In the genomic region with DNA sequence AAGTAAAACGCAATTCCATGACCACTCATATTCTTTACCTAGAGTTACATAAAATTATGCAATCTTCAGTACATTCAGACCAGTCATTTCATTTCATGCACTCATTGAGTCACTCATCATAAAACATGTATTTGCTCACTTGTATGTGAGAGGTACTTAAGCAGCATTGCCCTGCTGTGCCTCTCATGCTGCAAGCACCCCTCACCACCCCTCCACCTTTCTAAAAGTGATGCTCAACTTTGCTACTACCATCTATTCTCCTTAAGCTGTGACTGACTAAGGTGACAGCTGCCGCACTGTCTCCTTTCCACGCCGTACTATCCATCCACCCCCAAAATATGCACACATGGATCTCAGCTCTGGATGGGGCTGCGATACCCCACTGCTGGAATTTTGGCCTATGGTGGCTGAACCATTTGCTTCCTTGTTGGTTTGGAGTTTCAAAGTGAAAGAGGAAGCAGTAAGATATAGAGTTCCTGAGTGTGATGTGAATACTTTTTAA, we compare ENCODE assay signal across 13 cellular contexts. TPM values are rescaled to one million over a fixed set of nuclear protein-coding genes. Genes with fewer than 3 reads are reported as not detected.
A peak's percentile ranks its signal among the peaks of the same experiment; 100 is the strongest.
DNase-seq lines count a peak whose midpoint lies in the region; ATAC-seq and TF ChIP-seq lines count a peak whose summit lies in the region.
"Had no signal": no experiment of that assay in that cellular context is flagged by ENCODE, and none has a peak within 500 bp of the region (broad histone marks: within the 10 kb centered on the region; RNA-seq: fewer than 3 reads in every experiment).

No MANE protein-coding gene starts in this region.

- 98% methylated on average over 5 of the region's 5 CpGs for WGBS in mammary epithelial cell (ENCODE audit: low coverage, missing lambda C conversion rate)
- WGBS in spleen, 5 donors, result 65 to 81% (median 69%) methylated on average over 5 of the region's 5 CpGs
- WGBS in sigmoid colon, 2 donors, result 84 to 85% methylated on average over 5 of the region's 5 CpGs

- TF ChIP-seq CTCF in OCI-LY1 (IDR thresholded peaks at IDR 0.05; ENCODE audit: low read length) (no peak), mammary epithelial cell (conservative IDR thresholded peaks at IDR 0.05 in 1 of 2, IDR thresholded peaks at IDR 0.05 in 1 of 2; ENCODE audit: extremely low read depth in 1 of 2, insufficient read depth in 1 of 2, low read depth in 1 of 2, low read length in 2 of 2) (no peak), spleen (IDR thresholded peaks at IDR 0.05 in 8 of 11, conservative IDR thresholded peaks at IDR 0.05 in 3 of 11) (no peak), sigmoid colon (IDR thresholded peaks at IDR 0.05) (no peak)

- H3K27me3 ChIP-seq in OCI-LY1 (ENCODE audit: insufficient read depth, low read length) (no peaks in the 10 kb centered on the region), mammary epithelial cell (ENCODE audit: insufficient read depth, low read length) (no peaks in the 10 kb centered on the region), spleen (replicated peaks in 1 of 7) (no peaks in the 10 kb centered on the region), sigmoid colon (no peaks in the 10 kb centered on the region)
- H3K27me3 ChIP-seq: SJSA1 had no signal

- no peak for TF ChIP-seq POLR2A in spleen (IDR thresholded peaks at IDR 0.05)
- no peak for TF ChIP-seq POLR2A in sigmoid colon (IDR thresholded peaks at IDR 0.05)

- peaks cover 66% of the 10 kb centered on the region for H3K36me3 Mint-ChIP-seq in activated CD4-positive, alpha-beta T cell treated with anti-CD3 and anti-CD28 coated beads for 36 hours (ENCODE audit: low read depth)

- H3K79me2 ChIP-seq in OCI-LY1 (ENCODE audit: insufficient read depth, low read length), result peaks cover 59% of the 10 kb centered on the region
- H3K79me2 ChIP-seq in mammary epithelial cell (ENCODE audit: insufficient read depth, low read length), result no peaks in the 10 kb centered on the region

- H3K9me3 ChIP-seq in OCI-LY1 (ENCODE audit: low read length) (no peaks in the 10 kb centered on the region), mammary epithelial cell (replicated peaks; ENCODE audit: insufficient read depth, low read length) (no peaks in the 10 kb centered on the region), spleen (no peaks in the 10 kb centered on the region), sigmoid colon (no peaks in the 10 kb centered on the region)
- H3K9me3 ChIP-seq: SJSA1 had no signal

- H3K9ac ChIP-seq in OCI-LY1 (ENCODE audit: low read length) (peak overlapping the region; percentile 57), mammary epithelial cell (ENCODE audit: insufficient read depth, low read length) (no peak overlapping the region)

- no peaks in the 10 kb centered on the region for H3K9me3 Mint-ChIP-seq in activated CD4-positive, alpha-beta T cell treated with anti-CD3 and anti-CD28 coated beads for 36 hours (ENCODE audit: low read depth)
- H3K9me3 Mint-ChIP-seq: neural crest cell had no signal

- CTCF ChIA-PET in activated CD4-positive, alpha-beta T cell treated with anti-CD3 and anti-CD28 coated beads for 36 hours (lab: Charles Lee), result interaction anchor here (0.6 to 18.8 kb wide), 17 partner anchors 9 to 278 kb away, joined by 3 to 261 read pairs (median 5); no protein-coding TSS in a partner anchor
- CTCF ChIA-PET in mammary epithelial cell (lab: Charles Lee; ENCODE audit: low non-redundant PET), result interaction anchor here (0.6 kb wide), 1 partner anchor 33 kb away, joined by 3 read pairs; no protein-coding TSS in a partner anchor

- H3K27ac ChIP-seq in OCI-LY1 (ENCODE audit: low read depth, low read length, poor library complexity, severe bottlenecking) (peak overlapping the region; percentile 73), mammary epithelial cell (ENCODE audit: insufficient read depth, low read depth, low read length) (no peak overlapping the region), spleen (peak overlapping the region; percentile 61 to 95 (median 91)), sigmoid colon (peak overlapping the region in 1 of 4 donors; percentile 21)
- H3K27ac ChIP-seq: SJSA1 had no signal

- no peaks in the 10 kb centered on the region for H3K27me3 Mint-ChIP-seq in activated CD4-positive, alpha-beta T cell treated with anti-CD3 and anti-CD28 coated beads for 36 hours

- no TSS peak for BruUV-seq in mammary epithelial cell (replicated peaks; lab: Mats Ljungman, UMichigan)

- peak overlapping the region; percentile 43 for H3K4me3 Mint-ChIP-seq in activated CD4-positive, alpha-beta T cell treated with anti-CD3 and anti-CD28 coated beads for 36 hours
- H3K4me3 Mint-ChIP-seq: neural crest cell had no signal

- dilution Hi-C loops in mammary epithelial cell (cut with HindIII; ENCODE audit: low sequenced_read_pairs), result loop anchor here (25.0 kb wide), 1 partner anchor 170 kb away; no protein-coding TSS in a partner anchor

- H3K36me3 ChIP-seq in OCI-LY1 (ENCODE audit: insufficient read depth, low read length) (peaks cover 20% of the 10 kb centered on the region), mammary epithelial cell (ENCODE audit: insufficient read depth, low read length) (no peaks in the 10 kb centered on the region), spleen (peaks cover 0 to 17% (median 0%) of the 10 kb centered on the region in 6 donors), sigmoid colon (no peaks in the 10 kb centered on the region)
- H3K36me3 ChIP-seq: SJSA1 had no signal

- DNase-seq in activated CD4-positive, alpha-beta T cell treated with anti-CD3 and anti-CD28 coated beads for 36 hours, result peak; percentile 49
- no peak for DNase-seq in activated CD4-positive, alpha-beta T cell treated with anti-CD3 and anti-CD28 coated beads for 48 hours
- peak; percentile 21 for DNase-seq in mammary epithelial cell
- DNase-seq in spleen, result no peak
- no peak for DNase-seq in activated effector memory CD4-positive, alpha-beta T cell treated with Interleukin-2 at 50 U/mL for 16 hours
- no peak for DNase-seq in sigmoid colon
- no peak for DNase-seq in activated CD8-positive, alpha-beta memory T cell treated with anti-CD3 and anti-CD28 coated beads, Interleukin-2, amount 50 U/mL, for 4 hours
- DNase-seq: dermis blood vessel endothelial cell; NCI-H1436; stimulated activated CD4-positive, alpha-beta T cell treated with anti-CD3 and anti-CD28 coated beads, Interleukin-1b, Interleukin-23, amount 100 ng/mL, for 48 hours had no signal

- H4K20me1 ChIP-seq in OCI-LY1 (ENCODE audit: insufficient read depth, low read length), result no peaks in the 10 kb centered on the region
- H4K20me1 ChIP-seq in mammary epithelial cell (ENCODE audit: insufficient read depth, low read length), result no peaks in the 10 kb centered on the region

- POLR2A ChIA-PET in activated CD4-positive, alpha-beta T cell treated with anti-CD3 and anti-CD28 coated beads for 36 hours (lab: Charles Lee), result interaction anchor here (1.1 kb wide), 1 partner anchor 20 kb away, joined by 3 read pairs; no protein-coding TSS in a partner anchor

- intact Hi-C loops in activated CD4-positive, alpha-beta T cell treated with anti-CD3 and anti-CD28 coated beads for 36 hours (cut with DNase I, micrococcal nuclease), result loop anchor here in 1 of 2 experiments (1.0 to 2.0 kb wide), 2 partner anchors 28 to 167 kb away; no protein-coding TSS in a partner anchor
- intact Hi-C loops in mammary epithelial cell (cut with micrococcal nuclease) (no loop called here), spleen (cut with DNase I; ENCODE audit: low total_unique reads) (no loop called here), sigmoid colon (cut with DNase I) (no loop called here)

- H3K4me1 Mint-ChIP-seq in activated CD4-positive, alpha-beta T cell treated with anti-CD3 and anti-CD28 coated beads for 36 hours, result peaks cover 88% of the 10 kb centered on the region

- H3K4me3 ChIP-seq in OCI-LY1 (ENCODE audit: low read depth, low read length, poor library complexity, severe bottlenecking) (peak overlapping the region; percentile 49), mammary epithelial cell (replicated peaks in 1 of 3; ENCODE audit: insufficient read depth in 1 of 3, low read depth in 2 of 3, low read length in 3 of 3) (no peak overlapping the region), spleen (peak overlapping the region in 2 of 8 donors; percentile 9 to 71), sigmoid colon (no peak overlapping the region)
- H3K4me3 ChIP-seq: SJSA1 had no signal

- no peak overlapping the region for H2AFZ ChIP-seq in OCI-LY1 (ENCODE audit: low read length)
- no peak overlapping the region for H2AFZ ChIP-seq in mammary epithelial cell (ENCODE audit: low read depth, low read length)

- H3K27ac Mint-ChIP-seq in activated CD4-positive, alpha-beta T cell treated with anti-CD3 and anti-CD28 coated beads for 36 hours, result peak overlapping the region; percentile 81

- TF ChIP-seq EP300 in sigmoid colon (IDR thresholded peaks at IDR 0.05), result no peak

- no peaks in the 10 kb centered on the region for H3K9me2 ChIP-seq in OCI-LY1 (ENCODE audit: low read depth, low read length)

- H3F3A ChIP-seq in OCI-LY1 (ENCODE audit: insufficient read depth, low read length), result peaks cover 5% of the 10 kb centered on the region; the same call in 1 of the 2 replicates

- peak overlapping the region; percentile 84 for H3K4me2 ChIP-seq in OCI-LY1 (ENCODE audit: low read length)
- H3K4me2 ChIP-seq in mammary epithelial cell (ENCODE audit: insufficient read depth, low read depth, low read length), result no peak overlapping the region

- in situ Hi-C loops in mammary epithelial cell (cut with MboI; ENCODE audit: low sequenced_read_pairs in 2 of 2), result loop anchor here in 1 of 2 donors (10.0 kb wide), 1 partner anchor 173 kb away; no protein-coding TSS in a partner anchor

- ATAC-seq in activated CD4-positive, alpha-beta T cell treated with anti-CD3 and anti-CD28 coated beads for 36 hours, result peak; percentile 30

- H3K4me1 ChIP-seq in OCI-LY1 (ENCODE audit: insufficient read depth, low read length, severe bottlenecking) (peaks cover 84% of the 10 kb centered on the region), mammary epithelial cell (ENCODE audit: insufficient read depth, low read length) (peaks cover 35% of the 10 kb centered on the region), spleen (peaks cover 70 to 100% (median 99%) of the 10 kb centered on the region in 6 donors), sigmoid colon (no peaks in the 10 kb centered on the region)

RNA-seq across cellular contexts. Expression of gene ARHGAP25, which starts 7.2 kb away (rescaled TPM):
- 10 to 100 TPM; 57.9 to 73.2 TPM for total RNA-seq in activated CD4-positive, alpha-beta T cell treated with anti-CD3 and anti-CD28 coated beads for 36 hours
- total RNA-seq in mammary epithelial cell, result 10 to 100 TPM; 23.3 to 62.3 TPM
- polyA plus RNA-seq in mammary epithelial cell, result 44.5 TPM
- polyA minus RNA-seq in mammary epithelial cell, result 69.8 TPM
- 100 to 1,000 TPM; 119 to 173 (median 144) TPM for total RNA-seq in spleen
- polyA plus RNA-seq in spleen, result 100 to 1,000 TPM in 2 of 3 donors, 10 to 100 TPM in 1; 72.0 to 111 (median 103) TPM
- 1 to 10 TPM; 2.6 to 6.4 (median 5.7) TPM for total RNA-seq in sigmoid colon
- polyA plus RNA-seq in sigmoid colon, result 10 to 100 TPM in 1 of 3 donors, 1 to 10 TPM in 2; 2.8 to 18.1 (median 7.2) TPM
- total RNA-seq: SJSA1 had no signal

Comparison
In these comparisons a context has a peak if more than half of its experiments do, and no peak if none do; other contexts are left out.
1. DNase-seq: peak in activated CD4-positive, alpha-beta T cell treated with anti-CD3 and anti-CD28 coated beads for 36 hours (single experiment) and mammary epithelial cell (single experiment); none in activated CD4-positive, alpha-beta T cell treated with anti-CD3 and anti-CD28 coated beads for 48 hours (single experiment), spleen (single experiment), activated effector memory CD4-positive, alpha-beta T cell treated with Interleukin-2 at 50 U/mL for 16 hours (single experiment), sigmoid colon (single experiment) and activated CD8-positive, alpha-beta memory T cell treated with anti-CD3 and anti-CD28 coated beads, Interleukin-2, amount 50 U/mL, for 4 hours (single experiment).